ENCODE assay signal across 31 cellular contexts in the genomic region with DNA sequence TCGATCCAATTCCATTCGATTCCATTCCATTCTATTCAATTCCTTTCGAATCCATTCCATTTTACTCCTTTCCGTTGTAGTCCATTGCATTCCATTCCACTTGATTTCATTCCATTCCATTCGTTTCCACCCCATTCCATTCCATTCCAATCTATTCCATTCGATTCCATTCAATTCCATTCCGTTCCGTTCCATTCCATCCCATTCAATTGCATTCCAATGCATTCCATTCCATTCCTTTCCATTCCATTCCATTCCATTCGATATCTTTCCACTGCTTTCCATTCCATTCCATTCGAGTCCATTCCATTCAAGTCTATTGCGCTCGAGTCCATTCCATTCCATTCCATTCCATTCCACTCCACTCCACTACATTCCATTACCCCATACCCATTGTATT.
"Had no signal": no experiment of that assay in that cellular context is flagged by ENCODE, and none has a peak within 500 bp of the region (broad histone marks: within the 10 kb centered on the region; RNA-seq: fewer than 3 reads in every experiment).

No MANE protein-coding gene starts in this region.

- H3K27me3 ChIP-seq: brain microvascular endothelial cell, MG63, SJCRH30 had no signal

- H3K27ac ChIP-seq: brain microvascular endothelial cell, SJCRH30, WERI-Rb-1 had no signal

- H3K4me1 ChIP-seq: SJCRH30 had no signal

- H3K36me3 ChIP-seq: brain microvascular endothelial cell, MG63, SJCRH30, WERI-Rb-1 had no signal

- ATAC-seq: activated CD8-positive, alpha-beta T cell treated with anti-CD3 and anti-CD28 coated beads for 36 hours; activated T-cell treated with anti-CD3 and anti-CD28 coated beads, Interleukin-2, amount 50 U/mL, for 72 hours; activated T-helper 17 cell treated with anti-CD3 and anti-CD28 coated beads, Interleukin-2, amount 50 U/mL, for 72 hours; Panc1; SK-N-SH treated with all-trans-retinoic acid at 6 μM for 48 hours had no signal

- H3K4me3 ChIP-seq: MG63, SJCRH30 had no signal

- DNase-seq: activated CD4-positive, alpha-beta T cell treated with anti-CD3 and anti-CD28 coated beads, Interleukin-2, amount 10 ng/mL, durations not matched to agents 24 days and 14 days; activated CD4-positive, alpha-beta T cell treated with anti-CD3 and anti-CD28 coated beads, Interleukin-2, amount 50 U/mL, for 4 hours; activated CD4-positive, CD25-positive, alpha-beta regulatory T cell; activated CD8-positive, alpha-beta T cell treated with anti-CD3 and anti-CD28 coated beads for 36 hours; activated effector memory CD4-positive, alpha-beta T cell treated with anti-CD3 and anti-CD28 coated beads, Interleukin-2, amount 50 U/mL, for 16 hours; activated naive CD4-positive, alpha-beta T cell; activated naive CD4-positive, alpha-beta T cell treated with anti-CD3 and anti-CD28 coated beads, Interleukin-2, amount 50 U/mL, for 16 hours; activated naive CD8-positive, alpha-beta T cell treated with anti-CD3 and anti-CD28 coated beads for 36 hours; activated T-cell treated with anti-CD3 and anti-CD28 coated beads, Interleukin-2, amount 50 U/mL, for 1 hour; activated T-cell treated with anti-CD3 and anti-CD28 coated beads, Interleukin-2, amount 50 U/mL, for 72 hours; amniotic stem cell; aorta; brain microvascular endothelial cell; central memory CD4-positive, alpha-beta T cell; MG63; NCI-H1048; NCI-H1436 treated with DMSO at 0.1 percent for 48 hours; NCI-H1694 treated with DMSO at 0.1 percent for 48 hours; NCI-H2029; NCI-H345; NCI-H524 treated with DMSO at 0.1 percent for 48 hours; SHP77; SJCRH30; SW 1271; T-helper 1 cell; T-helper 2 cell; T-helper 9 cell; WERI-Rb-1 had no signal
